In genomic region chr1:85259118-85259865, GRCh38 we compare ENCODE assay signal across 8 cellular contexts. TPM values are rescaled to one million over a fixed set of nuclear protein-coding genes. Genes with fewer than 3 reads are reported as not detected.
A peak's percentile ranks its signal among the peaks of the same experiment; 100 is the strongest.
DNase-seq lines count a peak whose midpoint lies in the region; ATAC-seq and TF ChIP-seq lines count a peak whose summit lies in the region.

C1orf52 (minus strand) TSS chr1:85259662; CDS start chr1:85259633, 29 bp downstream.

- peaks cover 4% of the 10 kb centered on the region for H3K9me3 Mint-ChIP-seq in activated CD4-positive, alpha-beta T cell treated with anti-CD3 and anti-CD28 coated beads for 36 hours (ENCODE audit: low read depth)

- peaks cover 31% of the 10 kb centered on the region for H3K36me3 Mint-ChIP-seq in activated CD4-positive, alpha-beta T cell treated with anti-CD3 and anti-CD28 coated beads for 36 hours (ENCODE audit: low read depth)

- intact Hi-C loops in activated CD4-positive, alpha-beta T cell treated with anti-CD3 and anti-CD28 coated beads for 36 hours (cut with DNase I, micrococcal nuclease): loop anchor here (1.0 to 5.0 kb wide), 11 partner anchors 17 to 753 kb away; partner anchors contain the start of genes BCL10 (in 2 of the 2), SYDE2 (in 2 of the 2), CTBS (in 1 of the 2) and GNG5 (in 1 of the 2)

- peaks cover 39% of the 10 kb centered on the region for H3K4me1 Mint-ChIP-seq in activated CD4-positive, alpha-beta T cell treated with anti-CD3 and anti-CD28 coated beads for 36 hours

- ATAC-seq in HG03442 (IDR thresholded peaks at IDR 0.05; ENCODE audit: unreplicated experiment): peak; percentile 97
- ATAC-seq in activated CD4-positive, alpha-beta T cell treated with anti-CD3 and anti-CD28 coated beads for 36 hours: peak; percentile 97

- peak within 1 kb of the TSS; percentile 94 for H3K27ac Mint-ChIP-seq in activated CD4-positive, alpha-beta T cell treated with anti-CD3 and anti-CD28 coated beads for 36 hours

- H3K27me3 ChIP-seq in BJ (ENCODE audit: control insufficient read depth, insufficient read depth, low read length): no peaks in the 10 kb centered on the region

- TF ChIP-seq CTCF in BJ (IDR thresholded peaks at IDR 0.05; ENCODE audit: insufficient read depth, low read depth, low read length) (peak; percentile 98), choroid plexus epithelial cell (conservative IDR thresholded peaks at IDR 0.05; ENCODE audit: low read depth, low read length) (peak; percentile 86)

- DNase-seq in BJ (ENCODE audit: low read depth) (peak; percentile 44), GM19238 (ENCODE audit: insufficient read length, low spot score) (peak; percentile 74), NCI-H510A treated with DMSO at 0.1 percent for 48 hours (lab: John Stamatoyannopoulos, UW) (peak; percentile 97), choroid plexus epithelial cell (ENCODE audit: low read depth) (peak; percentile 95), kidney glomerular epithelial cell (lab: John Stamatoyannopoulos, UW) (peak; percentile 89)
- DNase-seq in activated CD4-positive, alpha-beta T cell treated with anti-CD3 and anti-CD28 coated beads for 36 hours: peak; percentile 99
- peak; percentile 88 to 99 for DNase-seq in stimulated activated CD4-positive, alpha-beta T cell treated with anti-CD3 and anti-CD28 coated beads, Interleukin-1b, Interleukin-23, amount 100 ng/mL, for 1 hour (ENCODE audit: low read depth in 2 of 2)

- peak within 1 kb of the TSS; percentile 95 for H3K4me3 Mint-ChIP-seq in activated CD4-positive, alpha-beta T cell treated with anti-CD3 and anti-CD28 coated beads for 36 hours

- CTCF ChIA-PET in BJ (lab: Yijun Ruan, JAX): interaction anchor here (0.6 to 15.0 kb wide), 39 partner anchors 9 to 762 kb away, joined by 3 to 271 read pairs (median 4); partner anchors contain the start of genes BCL10 and SYDE2
- CTCF ChIA-PET in activated CD4-positive, alpha-beta T cell treated with anti-CD3 and anti-CD28 coated beads for 36 hours (lab: Charles Lee): interaction anchor here (0.5 to 4.5 kb wide), 33 partner anchors 8 to 1429 kb away, joined by 3 to 36 read pairs (median 4); partner anchors contain the start of genes BCL10 and CTBS

- peaks cover 3% of the 10 kb centered on the region for H3K36me3 ChIP-seq in BJ (ENCODE audit: control insufficient read depth, insufficient read depth, low read length)

- H3K4me3 ChIP-seq in BJ (ENCODE audit: low read depth, low read length) (peak within 1 kb of the TSS; percentile 100), choroid plexus epithelial cell (ENCODE audit: low read depth, low read length) (peak within 1 kb of the TSS; percentile 90)

- H3K27me3 Mint-ChIP-seq in activated CD4-positive, alpha-beta T cell treated with anti-CD3 and anti-CD28 coated beads for 36 hours: no peaks in the 10 kb centered on the region

- POLR2A ChIA-PET in BJ (lab: Charles Lee): interaction anchor here (0.5 to 1.0 kb wide), 3 partner anchors 17 to 434 kb away, joined by 4 to 5 read pairs (median 5); partner anchors contain the start of gene BCL10
- POLR2A ChIA-PET in activated CD4-positive, alpha-beta T cell treated with anti-CD3 and anti-CD28 coated beads for 36 hours (lab: Charles Lee): interaction anchor here (0.9 to 2.0 kb wide), 5 partner anchors 15 to 314 kb away, joined by 3 to 8 read pairs (median 5); partner anchors contain the start of gene BCL10

RNA-seq across cellular contexts. Expression of gene C1orf52, which starts in this region (rescaled TPM):
- polyA plus RNA-seq in BJ (2011; rRNA removed): 29.6 and 30.5 TPM in 2 replicates
- polyA minus RNA-seq in BJ (2011; rRNA and poly(A)+ RNA removed): 10.1 and 16.6 TPM in 2 replicates
- total RNA-seq in activated CD4-positive, alpha-beta T cell treated with anti-CD3 and anti-CD28 coated beads for 36 hours: 10 to 100 TPM; 23.5 to 24.6 TPM

Comparison
In these comparisons a context has a peak if more than half of its experiments do, and no peak if none do; other contexts are left out.
1. Peak in every context shown above with its lines: DNase-seq, ATAC-seq and H3K4me3 ChIP-seq.
2. DNase-seq: peak in every context shown above with its lines; median percentile 99 in activated CD4-positive, alpha-beta T cell treated with anti-CD3 and anti-CD28 coated beads for 36 hours; 97 in NCI-H510A treated with DMSO at 0.1 percent for 48 hours; 95 in choroid plexus epithelial cell; 94 in stimulated activated CD4-positive, alpha-beta T cell treated with anti-CD3 and anti-CD28 coated beads, Interleukin-1b, Interleukin-23, amount 100 ng/mL, for 1 hour; 89 in kidney glomerular epithelial cell; 74 in GM19238; 44 in BJ.